16 cellular contexts compared by ENCODE assay signal in the genomic region with DNA sequence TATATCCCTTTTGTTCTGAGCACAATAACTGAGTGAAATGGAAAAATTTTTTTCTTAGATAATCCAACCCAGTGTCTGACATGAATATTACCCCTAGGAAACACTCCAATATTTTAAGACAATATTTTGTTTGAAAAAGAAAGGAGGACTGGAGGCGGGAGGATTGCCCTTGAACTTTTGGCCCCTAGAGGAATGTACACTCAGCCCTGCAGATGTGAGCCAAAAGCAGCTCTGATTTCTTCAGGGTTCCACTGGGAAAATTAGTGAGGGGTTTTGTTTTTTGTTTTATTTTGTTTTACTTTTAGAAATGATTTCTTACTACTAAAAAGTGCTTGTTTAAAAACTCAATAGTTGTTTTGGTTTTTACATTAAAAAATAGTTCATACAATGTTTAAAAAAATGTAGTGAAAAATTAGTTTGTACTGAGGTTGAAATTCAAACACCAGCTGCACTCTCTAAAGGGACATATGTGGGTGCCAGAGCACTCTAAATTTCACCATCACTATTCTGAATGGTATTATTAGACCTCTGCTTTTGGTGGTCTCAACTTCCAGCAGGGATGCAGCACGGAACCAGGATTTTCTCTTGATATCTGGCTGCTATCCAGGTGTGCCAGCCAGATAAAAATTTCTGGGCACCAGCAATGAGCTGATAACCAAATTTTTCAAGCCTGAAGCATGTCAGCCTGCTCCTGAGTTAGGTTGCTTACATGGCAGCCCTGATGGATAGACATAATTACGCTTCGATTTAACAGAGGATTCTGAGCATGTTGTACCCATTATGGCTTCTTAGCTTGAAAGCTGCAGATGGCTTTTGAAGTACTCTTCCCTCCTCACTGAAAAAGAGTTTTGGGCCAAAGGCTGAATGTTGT.
DNase-seq lines count a peak whose midpoint lies in the region; ATAC-seq and TF ChIP-seq lines count a peak whose summit lies in the region.
"Had no signal": no experiment of that assay in that cellular context is flagged by ENCODE, and none has a peak within 500 bp of the region (broad histone marks: within the 10 kb centered on the region; RNA-seq: fewer than 3 reads in every experiment).

No MANE protein-coding gene starts in this region.

- TF ChIP-seq CTCF in coronary artery (IDR thresholded peaks at IDR 0.05): no peak

- H3K27me3 ChIP-seq in rectal smooth muscle tissue (ENCODE audit: control insufficient read depth, insufficient read depth, low read length): no peaks in the 10 kb centered on the region
- H3K27me3 ChIP-seq: Peyer's patch had no signal

- no peak overlapping the region for H3K4me3 Mint-ChIP-seq in activated naive CD4-positive, alpha-beta T cell treated with anti-CD3 and anti-CD28 coated beads, Interleukin-2, amount 10 ng/mL, durations not matched to agents 7 days and 5 days
- H3K4me3 Mint-ChIP-seq: activated CD4-positive, alpha-beta T cell treated with anti-CD3 and anti-CD28 coated beads for 36 hours; activated naive CD8-positive, alpha-beta T cell treated with anti-CD3 and anti-CD28 coated beads, Interleukin-2, amount 50 U/mL, for 24 hours; stimulated activated naive CD8-positive, alpha-beta T cell treated with anti-CD3 and anti-CD28 coated beads, Interleukin-15, Interleukin-2, amounts not matched to agents 100 ng/mL and 50 ng/mL, for 24 hours had no signal

- H3K27me3 Mint-ChIP-seq in activated naive CD4-positive, alpha-beta T cell treated with anti-CD3 and anti-CD28 coated beads, Interleukin-2, amount 10 ng/mL, durations not matched to agents 7 days and 5 days: no peaks in the 10 kb centered on the region
- H3K27me3 Mint-ChIP-seq: activated CD4-positive, alpha-beta T cell treated with anti-CD3 and anti-CD28 coated beads for 36 hours; activated naive CD8-positive, alpha-beta T cell treated with anti-CD3 and anti-CD28 coated beads, Interleukin-2, amount 50 U/mL, for 24 hours; stimulated activated naive CD8-positive, alpha-beta T cell treated with anti-CD3 and anti-CD28 coated beads, Interleukin-15, Interleukin-2, amounts not matched to agents 100 ng/mL and 50 ng/mL, for 24 hours had no signal

- H3K27ac Mint-ChIP-seq in activated naive CD4-positive, alpha-beta T cell treated with anti-CD3 and anti-CD28 coated beads, Interleukin-2, amount 10 ng/mL, durations not matched to agents 7 days and 5 days: no peak overlapping the region
- H3K27ac Mint-ChIP-seq: activated CD4-positive, alpha-beta T cell treated with anti-CD3 and anti-CD28 coated beads for 36 hours; activated naive CD8-positive, alpha-beta T cell treated with anti-CD3 and anti-CD28 coated beads, Interleukin-2, amount 50 U/mL, for 24 hours; stimulated activated naive CD8-positive, alpha-beta T cell treated with anti-CD3 and anti-CD28 coated beads, Interleukin-15, Interleukin-2, amounts not matched to agents 100 ng/mL and 50 ng/mL, for 24 hours had no signal

- H3K4me1 Mint-ChIP-seq in activated naive CD4-positive, alpha-beta T cell treated with anti-CD3 and anti-CD28 coated beads, Interleukin-2, amount 10 ng/mL, durations not matched to agents 7 days and 5 days: peaks cover 12% of the 10 kb centered on the region

- H3K36me3 Mint-ChIP-seq in activated naive CD4-positive, alpha-beta T cell treated with anti-CD3 and anti-CD28 coated beads, Interleukin-2, amount 10 ng/mL, durations not matched to agents 7 days and 5 days: peaks cover 39% of the 10 kb centered on the region

- H3K4me1 ChIP-seq in rectal smooth muscle tissue (ENCODE audit: control insufficient read depth, insufficient read depth, low read length): peaks cover 9% of the 10 kb centered on the region

- H3K9me3 Mint-ChIP-seq in activated naive CD4-positive, alpha-beta T cell treated with anti-CD3 and anti-CD28 coated beads, Interleukin-2, amount 10 ng/mL, durations not matched to agents 7 days and 5 days: peaks cover 6% of the 10 kb centered on the region

- ATAC-seq in HG02840 (IDR thresholded peaks at IDR 0.05; ENCODE audit: low FRiP score, unreplicated experiment): no peak
- ATAC-seq: activated CD4-positive, alpha-beta T cell treated with anti-CD3 and anti-CD28 coated beads for 36 hours; activated naive CD8-positive, alpha-beta T cell treated with anti-CD3 and anti-CD28 coated beads, Interleukin-2, amount 50 U/mL, for 24 hours; mucosa of descending colon had no signal

- CTCF ChIA-PET in activated naive CD4-positive, alpha-beta T cell treated with anti-CD3 and anti-CD28 coated beads, Interleukin-2, amount 10 ng/mL, durations not matched to agents 7 days and 5 days (lab: Charles Lee): no interaction called here

- H3K4me3 ChIP-seq in coronary artery: peak overlapping the region; percentile 25
- H3K4me3 ChIP-seq in rectal smooth muscle tissue (ENCODE audit: low read length): no peak overlapping the region
- H3K4me3 ChIP-seq: mucosa of descending colon, Peyer's patch had no signal

- DNase-seq in AG20443 (ENCODE audit: low spot score) (peak; percentile 38), coronary artery (ENCODE audit: low spot score) (no peak), iris pigment epithelial cell (ENCODE audit: low read depth) (peak; percentile 39), NCI-H187 (lab: John Stamatoyannopoulos, UW) (no peak), SKM-1 treated with dmso at 0.1 percent for 144 hours (lab: John Stamatoyannopoulos, UW; ENCODE audit: unreplicated experiment) (no peak)
- no peak for DNase-seq in activated naive CD4-positive, alpha-beta T cell treated with anti-CD3 and anti-CD28 coated beads, Interleukin-2, amount 10 ng/mL, durations not matched to agents 7 days and 5 days
- DNase-seq: activated CD4-positive, alpha-beta T cell treated with anti-CD3 and anti-CD28 coated beads for 36 hours; activated naive CD8-positive, alpha-beta T cell treated with anti-CD3 and anti-CD28 coated beads, Interleukin-2, amount 50 U/mL, for 24 hours; NCI-H524; Peyer's patch; retina; T-helper 2 cell had no signal

- H3K27ac ChIP-seq in coronary artery: peak overlapping the region in 1 of 2 donors; percentile 75
- peak overlapping the region; percentile 48 for H3K27ac ChIP-seq in rectal smooth muscle tissue (ENCODE audit: low read depth, low read length)
- H3K27ac ChIP-seq: Peyer's patch had no signal

- H3K9ac ChIP-seq in rectal smooth muscle tissue (ENCODE audit: low read length): no peak overlapping the region

- H3K36me3 ChIP-seq in rectal smooth muscle tissue (ENCODE audit: control insufficient read depth, insufficient read depth, low read length): no peaks in the 10 kb centered on the region

Comparison
In these comparisons a context has a peak if more than half of its experiments do, and no peak if none do; other contexts are left out.
1. DNase-seq: peak in AG20443 (single experiment) and iris pigment epithelial cell (single experiment); none in coronary artery (single experiment), NCI-H187 (0 of 2), activated naive CD4-positive, alpha-beta T cell treated with anti-CD3 and anti-CD28 coated beads, Interleukin-2, amount 10 ng/mL, durations not matched to agents 7 days and 5 days (single experiment) and SKM-1 treated with dmso at 0.1 percent for 144 hours (single experiment).